ENCODE assay signal across 14 cellular contexts in the genomic region with DNA sequence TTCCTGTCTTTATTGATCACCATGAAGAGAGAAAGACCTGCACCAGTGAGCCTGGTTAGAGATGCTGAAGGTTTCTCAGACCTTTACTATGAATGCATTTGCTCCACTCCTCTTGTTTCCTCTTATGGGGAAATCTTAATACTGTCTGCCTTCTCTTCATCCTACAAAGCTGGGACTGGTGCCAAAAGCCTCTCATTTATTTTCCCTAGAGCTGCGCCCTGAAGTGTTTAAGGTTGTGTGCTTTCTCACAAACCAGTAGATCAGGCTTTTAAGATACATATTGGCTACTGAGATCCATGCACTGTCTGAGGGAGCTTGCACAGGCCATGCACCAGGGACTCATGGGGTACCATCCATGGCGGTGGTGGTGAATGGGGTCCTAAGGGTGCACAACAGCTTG.
"Had no signal": no experiment of that assay in that cellular context is flagged by ENCODE, and none has a peak within 500 bp of the region (broad histone marks: within the 10 kb centered on the region; RNA-seq: fewer than 3 reads in every experiment).

No MANE protein-coding gene starts in this region.

- ATAC-seq: gastrocnemius medialis; heart right ventricle; left lobe of liver; naive thymus-derived CD8-positive, alpha-beta T cell had no signal

- DNase-seq: dorsolateral prefrontal cortex; effector CD8-positive, alpha-beta T cell; gastrocnemius medialis; heart right ventricle; hypothalamus; kidney glomerular epithelial cell; mammary epithelial cell; naive thymus-derived CD8-positive, alpha-beta T cell; sigmoid colon; stimulated activated naive CD4-positive, alpha-beta T cell; stomach; substantia nigra; transverse colon had no signal
